Comparison of ENCODE assay signal across 18 cellular contexts in the genomic region with DNA sequence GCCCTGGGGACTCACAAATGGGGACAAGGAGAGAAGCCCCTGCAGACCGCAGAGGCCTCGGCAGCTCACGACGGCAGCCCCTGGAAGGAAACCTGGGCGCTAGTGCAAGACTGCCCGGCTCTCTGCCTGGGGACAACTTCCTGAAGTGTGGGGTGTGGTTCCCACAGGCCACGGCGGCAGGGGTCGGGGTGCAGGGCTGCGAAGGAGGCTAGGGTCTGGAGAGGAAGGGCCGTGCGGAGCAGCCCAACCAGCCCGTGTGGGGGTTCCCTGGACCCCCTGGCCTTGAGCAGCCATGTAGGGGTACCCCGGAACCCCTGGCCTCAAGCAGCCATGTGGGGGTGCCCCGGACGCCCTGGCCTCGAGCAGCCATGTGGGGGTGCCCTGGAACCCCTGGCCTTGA. TPM values are rescaled to one million over a fixed set of nuclear protein-coding genes. Genes with fewer than 3 reads are reported as not detected.
DNase-seq lines count a peak whose midpoint lies in the region; ATAC-seq, FAIRE-seq and TF ChIP-seq lines count a peak whose summit lies in the region.
"Had no signal": no experiment of that assay in that cellular context is flagged by ENCODE, and none has a peak within 500 bp of the region (broad histone marks: within the 10 kb centered on the region; RNA-seq: fewer than 3 reads in every experiment).

No MANE protein-coding gene starts in this region.

- intact Hi-C loops in Right ventricle myocardium inferior (cut with DNase I) (no loop called here), cardiac septum (cut with DNase I) (no loop called here), CD14-positive monocyte (cut with micrococcal nuclease) (no loop called here), kidney (cut with DNase I) (no loop called here), spleen (cut with DNase I; ENCODE audit: low total_unique reads) (no loop called here)

- no peak overlapping the region for H3K27ac ChIP-seq in kidney (ENCODE audit: low read depth in 2 of 2, low read length in 2 of 2)
- no peak overlapping the region for H3K27ac ChIP-seq in spleen
- H3K27ac ChIP-seq: 22Rv1 had no signal

- H3K9me3 ChIP-seq in kidney (ENCODE audit: control insufficient read depth in 1 of 2, low read length in 2 of 2): no peaks in the 10 kb centered on the region
- no peaks in the 10 kb centered on the region for H3K9me3 ChIP-seq in spleen
- H3K9me3 ChIP-seq: Caco-2 had no signal

- H3K36me3 ChIP-seq in kidney (ENCODE audit: control insufficient read depth in 1 of 2, insufficient read depth in 2 of 2, low read length in 2 of 2) (no peaks in the 10 kb centered on the region), spleen (no peaks in the 10 kb centered on the region)

- H3K27me3 Mint-ChIP-seq in CD14-positive monocyte (ENCODE audit: low read depth in 3 of 3): peaks cover 0 to 4% (median 2%) of the 10 kb centered on the region in 3 donors
- H3K27me3 Mint-ChIP-seq: CD4-positive, alpha-beta T cell had no signal

- peak; percentile 23 for DNase-seq in Right ventricle myocardium inferior (ENCODE audit: missing footprints)
- DNase-seq in cardiac septum (ENCODE audit: low spot score): no peak
- DNase-seq in CD14-positive monocyte (ENCODE audit: low spot score): peak; percentile 39
- peak; percentile 58 for DNase-seq in kidney
- DNase-seq in spleen: peak; percentile 56
- DNase-seq in activated T-cell treated with anti-CD3 and anti-CD28 coated beads, Interleukin-2, amount 50 U/mL, for 48 hours: no peak
- DNase-seq: C1 segment of cervical spinal cord; Caco-2; CD4-positive, alpha-beta T cell; H7 had no signal

- FAIRE-seq in kidney (lab: Jason Lieb, UNC): no peak
- FAIRE-seq: D721Med, G401.6, GM12891, GM19239 had no signal

- WGBS in spleen, 5 donors: 44 to 60% (median 48%) methylated on average over 11 to 17 of the region's 17 CpGs

- no peak for ATAC-seq in Right ventricle myocardium inferior
- ATAC-seq in HG03439 (IDR thresholded peaks at IDR 0.05; ENCODE audit: unreplicated experiment): no peak
- ATAC-seq: GM23338 had no signal

- no peak for TF ChIP-seq POLR2A in spleen (IDR thresholded peaks at IDR 0.05)

- H3K4me1 Mint-ChIP-seq in CD14-positive monocyte: no peaks in the 10 kb centered on the region
- H3K4me1 Mint-ChIP-seq: GM23338 had no signal

- no peaks in the 10 kb centered on the region for H3K36me3 Mint-ChIP-seq in CD14-positive monocyte

- TF ChIP-seq CTCF in CD14-positive monocyte (IDR thresholded peaks at IDR 0.05) (no peak), kidney (IDR thresholded peaks at IDR 0.05; ENCODE audit: borderline replicate concordance, extremely low read depth, insufficient read depth) (no peak), spleen (IDR thresholded peaks at IDR 0.05 in 8 of 11, conservative IDR thresholded peaks at IDR 0.05 in 3 of 11) (no peak)

- no peaks in the 10 kb centered on the region for H3K9me3 Mint-ChIP-seq in CD14-positive monocyte
- H3K9me3 Mint-ChIP-seq: CD4-positive, alpha-beta T cell; GM23338 had no signal

- H3K4me3 ChIP-seq in kidney (ENCODE audit: low read length in 2 of 2) (no peak overlapping the region), spleen (no peak overlapping the region)
- H3K4me3 ChIP-seq: GM23338 had no signal

- peaks cover 0 to 78% (median 17%) of the 10 kb centered on the region in 7 donors for H3K27me3 ChIP-seq in spleen (replicated peaks in 1 of 7)

- H3K9ac ChIP-seq in kidney (ENCODE audit: low read length in 2 of 2): no peak overlapping the region

- H3K4me1 ChIP-seq in kidney (ENCODE audit: control insufficient read depth in 1 of 2, insufficient read depth in 1 of 2, low read depth in 1 of 2, low read length in 2 of 2) (no peaks in the 10 kb centered on the region), spleen (no peaks in the 10 kb centered on the region)
- H3K4me1 ChIP-seq: Caco-2 had no signal

- H3K4me3 Mint-ChIP-seq in CD14-positive monocyte: no peak overlapping the region
- H3K4me3 Mint-ChIP-seq: CD4-positive, alpha-beta T cell; GM23338 had no signal

- no peak overlapping the region for H3K27ac Mint-ChIP-seq in CD14-positive monocyte
- H3K27ac Mint-ChIP-seq: CD4-positive, alpha-beta T cell; GM23338 had no signal

RNA-seq across cellular contexts. Expression of a gene that starts 19.5 kb away (rescaled TPM):
- total RNA-seq in Right ventricle myocardium inferior (0.57 TPM), cardiac septum (0.94 TPM), kidney (8.3 TPM), spleen (1 to 10 TPM in 1 of 7 donors, under 1 TPM in 5, not detected in 1; 0.09 to 1.1 (median 0.45) TPM)
- polyA plus RNA-seq in CD14-positive monocyte (not detected), kidney (ENCODE audit: insufficient read depth, low read depth, low replicate concordance) (3.8 TPM), spleen (under 1 TPM in 2 of 3 donors, not detected in 1; 0.03 to 0.08 TPM)
- total RNA-seq: Caco-2; CD4-positive, alpha-beta T cell; HT-29 had no signal

Comparison
In these comparisons a context has a peak if more than half of its experiments do, and no peak if none do; other contexts are left out.
1. DNase-seq: peak in Right ventricle myocardium inferior (single experiment), CD14-positive monocyte (single experiment), kidney (single experiment) and spleen (single experiment); none in cardiac septum (single experiment) and activated T-cell treated with anti-CD3 and anti-CD28 coated beads, Interleukin-2, amount 50 U/mL, for 48 hours (0 of 2).